20 cellular contexts compared by ENCODE assay signal in genomic region chr1:32137111-32137510, GRCh38. TPM values are rescaled to one million over a fixed set of nuclear protein-coding genes. Genes with fewer than 3 reads are reported as not detected.
A peak's percentile ranks its signal among the peaks of the same experiment; 100 is the strongest.
DNase-seq lines count a peak whose midpoint lies in the region; ATAC-seq lines count a peak whose summit lies in the region.
"Had no signal": no experiment of that assay in that cellular context is flagged by ENCODE, and none has a peak within 500 bp of the region (broad histone marks: within the 10 kb centered on the region; RNA-seq: fewer than 3 reads in every experiment).

No MANE protein-coding gene starts in this region.

- H3K4me1 ChIP-seq in naive thymus-derived CD4-positive, alpha-beta T cell (ENCODE audit: control insufficient read depth in 2 of 2, insufficient read depth in 2 of 2, low read length in 2 of 2) = peaks cover 13% of the 10 kb centered on the region in 2 donors
- H3K4me1 ChIP-seq: HAP-1 had no signal

- no peaks in the 10 kb centered on the region for H3K9me3 ChIP-seq in naive thymus-derived CD4-positive, alpha-beta T cell (ENCODE audit: control insufficient read depth in 2 of 3, low read length in 3 of 3)
- H3K9me3 ChIP-seq: BLaER1, HAP-1 had no signal

- H3K27ac ChIP-seq in naive thymus-derived CD4-positive, alpha-beta T cell (ENCODE audit: low read depth, low read length) = no peak overlapping the region
- H3K27ac ChIP-seq: 22Rv1, BLaER1, C4-2B had no signal

- CTCF ChIA-PET in naive thymus-derived CD4-positive, alpha-beta T cell (lab: Charles Lee) = no interaction called here

- no peak overlapping the region for H3K4me3 Mint-ChIP-seq in activated T-cell treated with anti-CD3 and anti-CD28 coated beads, Interleukin-2, amount 50 U/mL, for 72 hours
- no peak overlapping the region for H3K4me3 Mint-ChIP-seq in activated T-helper 17 cell treated with anti-CD3 and anti-CD28 coated beads, Interleukin-2, amount 50 U/mL, for 72 hours
- no peak overlapping the region for H3K4me3 Mint-ChIP-seq in memory B cell
- no peak overlapping the region for H3K4me3 Mint-ChIP-seq in stimulated activated memory B cell treated with anti-CD40 and anti-IgM and Interleukin-4, amounts not matched to agents 10 μg/mL and 1 μg/mL and 100 μg/mL, for 72 hours
- H3K4me3 Mint-ChIP-seq in naive thymus-derived CD4-positive, alpha-beta T cell = peak overlapping the region in 1 of 10 donors; percentile 43
- H3K4me3 Mint-ChIP-seq: B cell; CD4-positive, CD25-positive, alpha-beta regulatory T cell; CD8-positive, alpha-beta memory T cell; HFFc6 had no signal

- intact Hi-C loops in naive thymus-derived CD4-positive, alpha-beta T cell (cut with micrococcal nuclease) = no loop called here

- peaks cover 0 to 15% (median 0%) of the 10 kb centered on the region in 3 experiments for H3K36me3 ChIP-seq in naive thymus-derived CD4-positive, alpha-beta T cell (ENCODE audit: control insufficient read depth in 2 of 3, insufficient read depth in 3 of 3, low read length in 3 of 3)

- peaks cover 35% of the 10 kb centered on the region for H3K4me1 Mint-ChIP-seq in activated T-cell treated with anti-CD3 and anti-CD28 coated beads, Interleukin-2, amount 50 U/mL, for 72 hours (ENCODE audit: low read depth)
- peaks cover 28% of the 10 kb centered on the region for H3K4me1 Mint-ChIP-seq in activated T-helper 17 cell treated with anti-CD3 and anti-CD28 coated beads, Interleukin-2, amount 50 U/mL, for 72 hours
- peaks cover 19% of the 10 kb centered on the region for H3K4me1 Mint-ChIP-seq in memory B cell
- peaks cover 38% of the 10 kb centered on the region for H3K4me1 Mint-ChIP-seq in stimulated activated memory B cell treated with anti-CD40 and anti-IgM and Interleukin-4, amounts not matched to agents 10 μg/mL and 1 μg/mL and 100 μg/mL, for 72 hours
- peaks cover 29 to 68% (median 59%) of the 10 kb centered on the region in 7 donors for H3K4me1 Mint-ChIP-seq in naive thymus-derived CD4-positive, alpha-beta T cell

- POLR2A ChIA-PET in naive thymus-derived CD4-positive, alpha-beta T cell (lab: Charles Lee) = interaction anchor here (0.6 kb wide), 1 partner anchor 16 kb away, joined by 6 read pairs; no protein-coding TSS in a partner anchor

- peaks cover 0 to 9% of the 10 kb centered on the region in 2 donors for H3K36me3 Mint-ChIP-seq in activated T-cell treated with anti-CD3 and anti-CD28 coated beads, Interleukin-2, amount 50 U/mL, for 72 hours (ENCODE audit: insufficient read depth in 2 of 2)
- H3K36me3 Mint-ChIP-seq in activated T-helper 17 cell treated with anti-CD3 and anti-CD28 coated beads, Interleukin-2, amount 50 U/mL, for 72 hours (ENCODE audit: low read depth) = peaks cover 49% of the 10 kb centered on the region
- H3K36me3 Mint-ChIP-seq in memory B cell = peaks cover 17% of the 10 kb centered on the region
- H3K36me3 Mint-ChIP-seq in stimulated activated memory B cell treated with anti-CD40 and anti-IgM and Interleukin-4, amounts not matched to agents 10 μg/mL and 1 μg/mL and 100 μg/mL, for 72 hours = peaks cover 27% of the 10 kb centered on the region
- peaks cover 0 to 17% (median 10%) of the 10 kb centered on the region in 5 donors for H3K36me3 Mint-ChIP-seq in naive thymus-derived CD4-positive, alpha-beta T cell

- H3K27ac Mint-ChIP-seq in activated T-cell treated with anti-CD3 and anti-CD28 coated beads, Interleukin-2, amount 50 U/mL, for 72 hours = peak overlapping the region; percentile 86
- peak overlapping the region; percentile 34 for H3K27ac Mint-ChIP-seq in activated T-helper 17 cell treated with anti-CD3 and anti-CD28 coated beads, Interleukin-2, amount 50 U/mL, for 72 hours
- H3K27ac Mint-ChIP-seq in memory B cell = peak overlapping the region; percentile 36
- peak overlapping the region; percentile 70 for H3K27ac Mint-ChIP-seq in stimulated activated memory B cell treated with anti-CD40 and anti-IgM and Interleukin-4, amounts not matched to agents 10 μg/mL and 1 μg/mL and 100 μg/mL, for 72 hours
- H3K27ac Mint-ChIP-seq in naive thymus-derived CD4-positive, alpha-beta T cell = peak overlapping the region in 2 of 9 donors; percentile 7 to 19
- H3K27ac Mint-ChIP-seq: B cell, HFFc6 had no signal

- ATAC-seq in activated T-cell treated with anti-CD3 and anti-CD28 coated beads, Interleukin-2, amount 50 U/mL, for 72 hours (replicated peaks in 1 of 2) = no peak
- no peak for ATAC-seq in activated T-helper 17 cell treated with anti-CD3 and anti-CD28 coated beads, Interleukin-2, amount 50 U/mL, for 72 hours (replicated peaks)
- no peak for ATAC-seq in memory B cell (ENCODE audit: low read depth)
- ATAC-seq in stimulated activated memory B cell treated with anti-CD40 and anti-IgM and Interleukin-4, amounts not matched to agents 10 μg/mL and 1 μg/mL and 100 μg/mL, for 72 hours = no peak
- ATAC-seq in HG02798 (IDR thresholded peaks at IDR 0.05; ENCODE audit: poor library complexity, unreplicated experiment) = no peak
- ATAC-seq in naive thymus-derived CD4-positive, alpha-beta T cell = no peak
- ATAC-seq in HG03039 (IDR thresholded peaks at IDR 0.05; ENCODE audit: unreplicated experiment) = no peak

- no peaks in the 10 kb centered on the region for H3K27me3 ChIP-seq in naive thymus-derived CD4-positive, alpha-beta T cell (ENCODE audit: control insufficient read depth in 2 of 2, insufficient read depth in 2 of 2, low read length in 2 of 2)
- H3K27me3 ChIP-seq: BLaER1 had no signal

- H3K4me3 ChIP-seq in naive thymus-derived CD4-positive, alpha-beta T cell (ENCODE audit: low read length) = no peak overlapping the region
- H3K4me3 ChIP-seq: BLaER1, HAP-1 had no signal

- DNase-seq in activated T-cell treated with anti-CD3 and anti-CD28 coated beads, Interleukin-2, amount 50 U/mL, for 72 hours = no peak
- DNase-seq in activated T-cell treated with anti-CD3 and anti-CD28 coated beads for 4 hours (no peak), memory B cell (ENCODE audit: low spot score in 2 of 2) (no peak)
- DNase-seq in naive thymus-derived CD4-positive, alpha-beta T cell = no peak
- DNase-seq: CD4-positive, CD25-positive, alpha-beta regulatory T cell; CD8-positive, alpha-beta memory T cell; DMS53; DMS79 treated with DMSO at 0.1 percent for 48 hours; GF-D8; GOT3; HFFc6 had no signal

- no peaks in the 10 kb centered on the region for H3K9me3 Mint-ChIP-seq in activated T-cell treated with anti-CD3 and anti-CD28 coated beads, Interleukin-2, amount 50 U/mL, for 72 hours
- H3K9me3 Mint-ChIP-seq in activated T-helper 17 cell treated with anti-CD3 and anti-CD28 coated beads, Interleukin-2, amount 50 U/mL, for 72 hours = no peaks in the 10 kb centered on the region
- no peaks in the 10 kb centered on the region for H3K9me3 Mint-ChIP-seq in memory B cell
- H3K9me3 Mint-ChIP-seq in stimulated activated memory B cell treated with anti-CD40 and anti-IgM and Interleukin-4, amounts not matched to agents 10 μg/mL and 1 μg/mL and 100 μg/mL, for 72 hours = no peaks in the 10 kb centered on the region
- peaks cover 0 to 2% (median 0%) of the 10 kb centered on the region in 11 donors for H3K9me3 Mint-ChIP-seq in naive thymus-derived CD4-positive, alpha-beta T cell
- H3K9me3 Mint-ChIP-seq: CD4-positive, CD25-positive, alpha-beta regulatory T cell; CD8-positive, alpha-beta memory T cell; HFFc6 had no signal

- no peaks in the 10 kb centered on the region for H3K27me3 Mint-ChIP-seq in activated T-cell treated with anti-CD3 and anti-CD28 coated beads, Interleukin-2, amount 50 U/mL, for 72 hours (ENCODE audit: low read depth)
- H3K27me3 Mint-ChIP-seq in activated T-helper 17 cell treated with anti-CD3 and anti-CD28 coated beads, Interleukin-2, amount 50 U/mL, for 72 hours = no peaks in the 10 kb centered on the region
- no peaks in the 10 kb centered on the region for H3K27me3 Mint-ChIP-seq in memory B cell
- H3K27me3 Mint-ChIP-seq in stimulated activated memory B cell treated with anti-CD40 and anti-IgM and Interleukin-4, amounts not matched to agents 10 μg/mL and 1 μg/mL and 100 μg/mL, for 72 hours = no peaks in the 10 kb centered on the region
- no peaks in the 10 kb centered on the region for H3K27me3 Mint-ChIP-seq in naive thymus-derived CD4-positive, alpha-beta T cell
- H3K27me3 Mint-ChIP-seq: B cell; CD4-positive, CD25-positive, alpha-beta regulatory T cell; CD8-positive, alpha-beta memory T cell had no signal

RNA-seq across cellular contexts. Expression of gene KPNA6, which starts 29.3 kb away (rescaled TPM):
- total RNA-seq in activated T-cell treated with anti-CD3 and anti-CD28 coated beads, Interleukin-2, amount 50 U/mL, for 72 hours = 10 to 100 TPM; 63.3 to 65.8 TPM
- 10 to 100 TPM; 61.8 to 77.1 TPM for total RNA-seq in activated T-helper 17 cell treated with anti-CD3 and anti-CD28 coated beads, Interleukin-2, amount 50 U/mL, for 72 hours
- total RNA-seq in naive thymus-derived CD4-positive, alpha-beta T cell = 10 to 100 TPM; 47.4 to 63.7 (median 51.6) TPM
- 10 to 100 TPM; 19.5 to 26.8 TPM for polyA plus RNA-seq in naive thymus-derived CD4-positive, alpha-beta T cell

RNA-seq across cellular contexts. Expression of gene TXLNA, which starts 42.4 kb away (rescaled TPM):
- 100 to 1,000 TPM in 1 of 2 donors, 10 to 100 TPM in 1; 97.1 to 113 TPM for total RNA-seq in activated T-cell treated with anti-CD3 and anti-CD28 coated beads, Interleukin-2, amount 50 U/mL, for 72 hours
- total RNA-seq in activated T-helper 17 cell treated with anti-CD3 and anti-CD28 coated beads, Interleukin-2, amount 50 U/mL, for 72 hours = 100 to 1,000 TPM in 1 of 2 donors, 10 to 100 TPM in 1; 68.4 to 102 TPM
- total RNA-seq in naive thymus-derived CD4-positive, alpha-beta T cell = 10 to 100 TPM; 16.7 to 83.3 (median 36.3) TPM
- polyA plus RNA-seq in naive thymus-derived CD4-positive, alpha-beta T cell = 10 to 100 TPM; 20.4 to 31.4 TPM
